8 cellular contexts compared by ENCODE assay signal in the genomic region with DNA sequence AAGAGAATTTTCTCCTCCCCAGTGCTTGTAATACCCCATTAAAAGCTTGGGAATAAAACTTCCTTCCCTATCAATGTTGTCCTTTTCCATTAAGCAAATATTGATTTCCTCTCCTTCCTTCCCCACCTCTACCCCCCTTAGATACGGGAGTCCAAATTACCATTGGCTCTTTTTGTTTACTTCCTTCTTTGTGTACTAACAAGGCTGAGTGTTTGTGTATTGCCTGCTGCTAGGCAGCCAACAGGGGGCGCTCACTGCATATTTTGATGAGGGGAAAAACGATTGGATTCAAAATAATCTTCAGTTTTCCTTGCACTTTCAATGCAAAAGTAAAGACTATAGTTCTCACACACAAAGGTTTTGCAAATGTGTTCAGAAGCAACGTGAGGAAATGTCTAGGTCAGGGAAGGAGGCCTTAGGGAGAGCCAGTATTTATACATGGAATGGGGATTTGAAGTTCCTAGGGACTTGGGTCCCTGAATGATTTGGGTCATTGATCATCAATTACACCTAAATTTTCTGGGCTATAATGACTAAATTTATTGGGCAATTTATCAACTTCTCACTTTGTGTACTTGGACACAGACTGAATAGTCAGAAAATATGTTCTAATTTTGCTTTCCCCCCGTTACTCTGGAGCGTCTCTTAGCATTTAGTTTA. TPM values are rescaled to one million over a fixed set of nuclear protein-coding genes. Genes with fewer than 3 reads are reported as not detected.
A peak's percentile ranks its signal among the peaks of the same experiment; 100 is the strongest.
DNase-seq lines count a peak whose midpoint lies in the region; ATAC-seq, FAIRE-seq and TF ChIP-seq lines count a peak whose summit lies in the region.

No MANE protein-coding gene starts in this region.

- H3K4me1 ChIP-seq in transverse colon: no peaks in the 10 kb centered on the region

- H3K4me1 Mint-ChIP-seq in natural killer cell: no peaks in the 10 kb centered on the region

- TF ChIP-seq EP300 in transverse colon (IDR thresholded peaks at IDR 0.05; ENCODE audit: low read depth): no peak

- no peaks in the 10 kb centered on the region for H3K9me3 ChIP-seq in transverse colon

- H3K4me3 Mint-ChIP-seq in natural killer cell: no peak overlapping the region

- no peaks in the 10 kb centered on the region for H3K27me3 ChIP-seq in transverse colon

- H3K4me3 ChIP-seq in AG09309 (ENCODE audit: control insufficient read depth, low read depth, low read length) (no peak overlapping the region), epithelial cell of proximal tubule (ENCODE audit: low read depth, low read length) (no peak overlapping the region), transverse colon (no peak overlapping the region)

- in situ Hi-C loops in transverse colon (cut with MboI; ENCODE audit: low pct_ligation_motif_present in 1 of 4, low pct_unique_long_range_greater_than_20kb in 1 of 4, low sequenced_read_pairs in 3 of 4): loop anchor here (10.0 to 25.0 kb wide), 2 partner anchors 530 to 532 kb away; no protein-coding TSS in a partner anchor

- FAIRE-seq in GM18507 (lab: Jason Lieb, UNC): peak; percentile 71

- intact Hi-C loops in natural killer cell (cut with micrococcal nuclease) (loop anchor here (2.0 kb wide), 1 partner anchor 136 kb away; no protein-coding TSS in a partner anchor), transverse colon (cut with DNase I; ENCODE audit: low total_unique reads) (loop anchor here (10.0 kb wide), 2 partner anchors 532 to 592 kb away; no protein-coding TSS in a partner anchor)

- no peak overlapping the region for H3K27ac ChIP-seq in transverse colon

- TF ChIP-seq POLR2A in transverse colon (IDR thresholded peaks at IDR 0.05): no peak

- H3K36me3 Mint-ChIP-seq in natural killer cell: no peaks in the 10 kb centered on the region

- no peak overlapping the region for H3K27ac Mint-ChIP-seq in natural killer cell

- peaks cover 4 to 21% of the 10 kb centered on the region in 2 donors for H3K27me3 Mint-ChIP-seq in natural killer cell (ENCODE audit: low read depth in 2 of 2)

- H3K36me3 ChIP-seq in transverse colon: no peaks in the 10 kb centered on the region

- no peaks in the 10 kb centered on the region for H3K9me3 Mint-ChIP-seq in natural killer cell

- ATAC-seq in HG03045 (IDR thresholded peaks at IDR 0.05; ENCODE audit: unreplicated experiment) (peak; percentile 90), natural killer cell (peak in 2 of 3 donors; percentile 34 to 42)

- 35% methylated on average over 6 of the region's 6 CpGs for WGBS in transverse colon (ENCODE audit: low coverage in 1 of 2), 2 donors

- TF ChIP-seq CTCF in AG09309 (IDR thresholded peaks at IDR 0.05; ENCODE audit: control insufficient read depth, insufficient read depth, low read depth, low read length, missing control alignments): peak; percentile 95
- TF ChIP-seq CTCF in epithelial cell of proximal tubule (conservative IDR thresholded peaks at IDR 0.05; ENCODE audit: low read depth, low read length): peak; percentile 100
- peak; percentile 82 for TF ChIP-seq CTCF in natural killer cell (IDR thresholded peaks at IDR 0.05)
- TF ChIP-seq CTCF in transverse colon (IDR thresholded peaks at IDR 0.05): peak; percentile 68 to 86 (median 78)

- DNase-seq in AG09309 (ENCODE audit: low read depth): no peak
- DNase-seq in GM18507 (ENCODE audit: extremely low spot score, insufficient read length, low read depth): peak; percentile 20
- peak; percentile 27 for DNase-seq in NCI-H226
- peak; percentile 34 for DNase-seq in activated CD4-positive, alpha-beta T cell treated with anti-CD3 and anti-CD28 coated beads, Interleukin-2, amount 50 U/mL, for 1 hour
- no peak for DNase-seq in epithelial cell of proximal tubule (ENCODE audit: low read depth)
- peak; percentile 38 for DNase-seq in natural killer cell
- DNase-seq in transverse colon: peak; percentile 68

RNA-seq across cellular contexts. Expression of gene VPS41, which starts 23.6 kb away (rescaled TPM):
- total RNA-seq in epithelial cell of proximal tubule (22.1 and 22.7 TPM in 2 replicates), natural killer cell (10 to 100 TPM; 67.3 to 81.8 (median 78.9) TPM), transverse colon (10 to 100 TPM; 26.9 to 35.1 (median 29.2) TPM)

RNA-seq across cellular contexts. Expression of gene POU6F2, which starts 45.1 kb away (rescaled TPM):
- total RNA-seq in epithelial cell of proximal tubule: not detected in 2 replicates
- total RNA-seq in natural killer cell: under 1 TPM in 2 of 3 donors, not detected in 1; 0.28 to 0.29 TPM
- total RNA-seq in transverse colon: under 1 TPM in 2 of 4 donors, not detected in 2; 0.48 to 0.82 TPM

Comparison
In these comparisons a context has a peak if more than half of its experiments do, and no peak if none do; other contexts are left out.
1. DNase-seq: peak in GM18507 (single experiment), NCI-H226 (single experiment), activated CD4-positive, alpha-beta T cell treated with anti-CD3 and anti-CD28 coated beads, Interleukin-2, amount 50 U/mL, for 1 hour (single experiment), natural killer cell (single experiment) and transverse colon (single experiment); none in AG09309 (single experiment) and epithelial cell of proximal tubule (single experiment).
2. Peak in every context shown above with its lines, with median percentiles within 50 percentile points of each other: CTCF ChIP-seq.